In the genomic region with DNA sequence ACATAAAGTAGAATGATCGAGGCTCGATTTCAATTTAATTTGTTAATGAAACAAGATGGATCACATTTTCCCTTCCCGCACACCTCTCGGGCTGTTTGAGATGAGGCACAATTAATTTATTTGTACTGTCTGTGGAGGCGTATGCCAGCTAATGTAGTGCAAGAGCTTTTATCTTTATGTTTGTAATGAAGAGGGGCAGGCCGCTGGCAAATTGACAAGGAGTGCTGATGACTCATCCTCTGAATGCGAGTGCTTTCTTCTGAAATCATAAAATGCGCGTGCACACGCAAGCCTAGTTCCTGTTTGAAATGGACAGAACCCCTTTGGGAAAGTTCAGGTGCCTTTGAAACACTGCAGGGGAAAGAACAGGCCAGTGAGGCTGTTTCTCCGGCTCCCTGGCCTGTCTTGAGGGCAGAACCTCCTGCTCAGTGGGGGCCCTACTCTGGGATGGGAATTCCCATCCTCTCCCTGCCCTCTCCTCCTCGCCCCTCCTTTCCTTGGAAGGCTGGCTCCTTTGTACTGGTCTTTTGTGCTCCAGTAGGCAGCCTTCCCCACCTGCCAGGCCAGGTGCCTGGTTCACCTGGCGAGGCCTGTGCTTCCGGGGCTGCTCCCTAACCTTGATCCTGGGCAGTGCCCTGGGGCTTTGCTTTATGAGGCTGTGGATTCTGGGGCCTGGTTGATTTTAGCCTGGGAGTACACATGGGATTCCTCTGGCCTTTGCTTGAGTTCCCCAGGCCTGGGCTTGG, we compare ENCODE assay signal across 1 cellular context.
TF ChIP-seq lines count a peak whose summit lies in the region.

No MANE protein-coding gene starts in this region.

TF ChIP-seq in K562, 482 proteins besides CTCF, POLR2A, EP300 and RAD21 (continued from another document and continues in another):
- TF ChIP-seq, protein P1, sequence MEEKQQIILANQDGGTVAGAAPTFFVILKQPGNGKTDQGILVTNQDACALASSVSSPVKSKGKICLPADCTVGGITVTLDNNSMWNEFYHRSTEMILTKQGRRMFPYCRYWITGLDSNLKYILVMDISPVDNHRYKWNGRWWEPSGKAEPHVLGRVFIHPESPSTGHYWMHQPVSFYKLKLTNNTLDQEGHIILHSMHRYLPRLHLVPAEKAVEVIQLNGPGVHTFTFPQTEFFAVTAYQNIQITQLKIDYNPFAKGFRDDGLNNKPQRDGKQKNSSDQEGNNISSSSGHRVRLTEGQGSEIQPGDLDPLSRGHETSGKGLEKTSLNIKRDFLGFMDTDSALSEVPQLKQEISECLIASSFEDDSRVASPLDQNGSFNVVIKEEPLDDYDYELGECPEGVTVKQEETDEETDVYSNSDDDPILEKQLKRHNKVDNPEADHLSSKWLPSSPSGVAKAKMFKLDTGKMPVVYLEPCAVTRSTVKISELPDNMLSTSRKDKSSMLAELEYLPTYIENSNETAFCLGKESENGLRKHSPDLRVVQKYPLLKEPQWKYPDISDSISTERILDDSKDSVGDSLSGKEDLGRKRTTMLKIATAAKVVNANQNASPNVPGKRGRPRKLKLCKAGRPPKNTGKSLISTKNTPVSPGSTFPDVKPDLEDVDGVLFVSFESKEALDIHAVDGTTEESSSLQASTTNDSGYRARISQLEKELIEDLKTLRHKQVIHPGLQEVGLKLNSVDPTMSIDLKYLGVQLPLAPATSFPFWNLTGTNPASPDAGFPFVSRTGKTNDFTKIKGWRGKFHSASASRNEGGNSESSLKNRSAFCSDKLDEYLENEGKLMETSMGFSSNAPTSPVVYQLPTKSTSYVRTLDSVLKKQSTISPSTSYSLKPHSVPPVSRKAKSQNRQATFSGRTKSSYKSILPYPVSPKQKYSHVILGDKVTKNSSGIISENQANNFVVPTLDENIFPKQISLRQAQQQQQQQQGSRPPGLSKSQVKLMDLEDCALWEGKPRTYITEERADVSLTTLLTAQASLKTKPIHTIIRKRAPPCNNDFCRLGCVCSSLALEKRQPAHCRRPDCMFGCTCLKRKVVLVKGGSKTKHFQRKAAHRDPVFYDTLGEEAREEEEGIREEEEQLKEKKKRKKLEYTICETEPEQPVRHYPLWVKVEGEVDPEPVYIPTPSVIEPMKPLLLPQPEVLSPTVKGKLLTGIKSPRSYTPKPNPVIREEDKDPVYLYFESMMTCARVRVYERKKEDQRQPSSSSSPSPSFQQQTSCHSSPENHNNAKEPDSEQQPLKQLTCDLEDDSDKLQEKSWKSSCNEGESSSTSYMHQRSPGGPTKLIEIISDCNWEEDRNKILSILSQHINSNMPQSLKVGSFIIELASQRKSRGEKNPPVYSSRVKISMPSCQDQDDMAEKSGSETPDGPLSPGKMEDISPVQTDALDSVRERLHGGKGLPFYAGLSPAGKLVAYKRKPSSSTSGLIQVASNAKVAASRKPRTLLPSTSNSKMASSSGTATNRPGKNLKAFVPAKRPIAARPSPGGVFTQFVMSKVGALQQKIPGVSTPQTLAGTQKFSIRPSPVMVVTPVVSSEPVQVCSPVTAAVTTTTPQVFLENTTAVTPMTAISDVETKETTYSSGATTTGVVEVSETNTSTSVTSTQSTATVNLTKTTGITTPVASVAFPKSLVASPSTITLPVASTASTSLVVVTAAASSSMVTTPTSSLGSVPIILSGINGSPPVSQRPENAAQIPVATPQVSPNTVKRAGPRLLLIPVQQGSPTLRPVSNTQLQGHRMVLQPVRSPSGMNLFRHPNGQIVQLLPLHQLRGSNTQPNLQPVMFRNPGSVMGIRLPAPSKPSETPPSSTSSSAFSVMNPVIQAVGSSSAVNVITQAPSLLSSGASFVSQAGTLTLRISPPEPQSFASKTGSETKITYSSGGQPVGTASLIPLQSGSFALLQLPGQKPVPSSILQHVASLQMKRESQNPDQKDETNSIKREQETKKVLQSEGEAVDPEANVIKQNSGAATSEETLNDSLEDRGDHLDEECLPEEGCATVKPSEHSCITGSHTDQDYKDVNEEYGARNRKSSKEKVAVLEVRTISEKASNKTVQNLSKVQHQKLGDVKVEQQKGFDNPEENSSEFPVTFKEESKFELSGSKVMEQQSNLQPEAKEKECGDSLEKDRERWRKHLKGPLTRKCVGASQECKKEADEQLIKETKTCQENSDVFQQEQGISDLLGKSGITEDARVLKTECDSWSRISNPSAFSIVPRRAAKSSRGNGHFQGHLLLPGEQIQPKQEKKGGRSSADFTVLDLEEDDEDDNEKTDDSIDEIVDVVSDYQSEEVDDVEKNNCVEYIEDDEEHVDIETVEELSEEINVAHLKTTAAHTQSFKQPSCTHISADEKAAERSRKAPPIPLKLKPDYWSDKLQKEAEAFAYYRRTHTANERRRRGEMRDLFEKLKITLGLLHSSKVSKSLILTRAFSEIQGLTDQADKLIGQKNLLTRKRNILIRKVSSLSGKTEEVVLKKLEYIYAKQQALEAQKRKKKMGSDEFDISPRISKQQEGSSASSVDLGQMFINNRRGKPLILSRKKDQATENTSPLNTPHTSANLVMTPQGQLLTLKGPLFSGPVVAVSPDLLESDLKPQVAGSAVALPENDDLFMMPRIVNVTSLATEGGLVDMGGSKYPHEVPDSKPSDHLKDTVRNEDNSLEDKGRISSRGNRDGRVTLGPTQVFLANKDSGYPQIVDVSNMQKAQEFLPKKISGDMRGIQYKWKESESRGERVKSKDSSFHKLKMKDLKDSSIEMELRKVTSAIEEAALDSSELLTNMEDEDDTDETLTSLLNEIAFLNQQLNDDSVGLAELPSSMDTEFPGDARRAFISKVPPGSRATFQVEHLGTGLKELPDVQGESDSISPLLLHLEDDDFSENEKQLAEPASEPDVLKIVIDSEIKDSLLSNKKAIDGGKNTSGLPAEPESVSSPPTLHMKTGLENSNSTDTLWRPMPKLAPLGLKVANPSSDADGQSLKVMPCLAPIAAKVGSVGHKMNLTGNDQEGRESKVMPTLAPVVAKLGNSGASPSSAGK (IDR thresholded peaks at IDR 0.05): no peak; the same call in 1 of the 2 replicates
- TF ChIP-seq ARID2 (IDR thresholded peaks at IDR 0.05) (no peak), IFI16 (CRISPR knock-in tag; IDR thresholded peaks at IDR 0.05) (no peak), WHSC1 (IDR thresholded peaks at IDR 0.05; ENCODE audit: low read length) (no peak), SMARCC2 (IDR thresholded peaks at IDR 0.05; ENCODE audit: low read depth) (peak; percentile 75), ZNF263 (CRISPR knock-in tag; IDR thresholded peaks at IDR 0.05; ENCODE audit: borderline replicate concordance) (no peak), CHD2 (IDR thresholded peaks at IDR 0.05; ENCODE audit: low read depth, low read length) (no peak), ZNF699 (CRISPR knock-in tag; IDR thresholded peaks at IDR 0.05; ENCODE audit: insufficient replicate concordance) (no peak), NONO (IDR thresholded peaks at IDR 0.05; ENCODE audit: low read depth in 2 of 2, low read length in 1 of 2) (0 out of 4 replicates have a peak, but pooled peaks of 1 of the 2 experiments have one; percentile 34), POLR3A (IDR thresholded peaks at IDR 0.05; ENCODE audit: borderline replicate concordance, extremely low read depth, insufficient read depth, insufficient read length) (no peak), SMARCB1 (IDR thresholded peaks at IDR 0.05; ENCODE audit: insufficient read length, low read depth) (no peak), HDAC2 (IDR thresholded peaks at IDR 0.05) (no peak)
- TF ChIP-seq, protein P2, sequence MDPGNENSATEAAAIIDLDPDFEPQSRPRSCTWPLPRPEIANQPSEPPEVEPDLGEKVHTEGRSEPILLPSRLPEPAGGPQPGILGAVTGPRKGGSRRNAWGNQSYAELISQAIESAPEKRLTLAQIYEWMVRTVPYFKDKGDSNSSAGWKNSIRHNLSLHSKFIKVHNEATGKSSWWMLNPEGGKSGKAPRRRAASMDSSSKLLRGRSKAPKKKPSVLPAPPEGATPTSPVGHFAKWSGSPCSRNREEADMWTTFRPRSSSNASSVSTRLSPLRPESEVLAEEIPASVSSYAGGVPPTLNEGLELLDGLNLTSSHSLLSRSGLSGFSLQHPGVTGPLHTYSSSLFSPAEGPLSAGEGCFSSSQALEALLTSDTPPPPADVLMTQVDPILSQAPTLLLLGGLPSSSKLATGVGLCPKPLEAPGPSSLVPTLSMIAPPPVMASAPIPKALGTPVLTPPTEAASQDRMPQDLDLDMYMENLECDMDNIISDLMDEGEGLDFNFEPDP (CRISPR knock-in tag; IDR thresholded peaks at IDR 0.05): no peak
- TF ChIP-seq, protein P3, sequence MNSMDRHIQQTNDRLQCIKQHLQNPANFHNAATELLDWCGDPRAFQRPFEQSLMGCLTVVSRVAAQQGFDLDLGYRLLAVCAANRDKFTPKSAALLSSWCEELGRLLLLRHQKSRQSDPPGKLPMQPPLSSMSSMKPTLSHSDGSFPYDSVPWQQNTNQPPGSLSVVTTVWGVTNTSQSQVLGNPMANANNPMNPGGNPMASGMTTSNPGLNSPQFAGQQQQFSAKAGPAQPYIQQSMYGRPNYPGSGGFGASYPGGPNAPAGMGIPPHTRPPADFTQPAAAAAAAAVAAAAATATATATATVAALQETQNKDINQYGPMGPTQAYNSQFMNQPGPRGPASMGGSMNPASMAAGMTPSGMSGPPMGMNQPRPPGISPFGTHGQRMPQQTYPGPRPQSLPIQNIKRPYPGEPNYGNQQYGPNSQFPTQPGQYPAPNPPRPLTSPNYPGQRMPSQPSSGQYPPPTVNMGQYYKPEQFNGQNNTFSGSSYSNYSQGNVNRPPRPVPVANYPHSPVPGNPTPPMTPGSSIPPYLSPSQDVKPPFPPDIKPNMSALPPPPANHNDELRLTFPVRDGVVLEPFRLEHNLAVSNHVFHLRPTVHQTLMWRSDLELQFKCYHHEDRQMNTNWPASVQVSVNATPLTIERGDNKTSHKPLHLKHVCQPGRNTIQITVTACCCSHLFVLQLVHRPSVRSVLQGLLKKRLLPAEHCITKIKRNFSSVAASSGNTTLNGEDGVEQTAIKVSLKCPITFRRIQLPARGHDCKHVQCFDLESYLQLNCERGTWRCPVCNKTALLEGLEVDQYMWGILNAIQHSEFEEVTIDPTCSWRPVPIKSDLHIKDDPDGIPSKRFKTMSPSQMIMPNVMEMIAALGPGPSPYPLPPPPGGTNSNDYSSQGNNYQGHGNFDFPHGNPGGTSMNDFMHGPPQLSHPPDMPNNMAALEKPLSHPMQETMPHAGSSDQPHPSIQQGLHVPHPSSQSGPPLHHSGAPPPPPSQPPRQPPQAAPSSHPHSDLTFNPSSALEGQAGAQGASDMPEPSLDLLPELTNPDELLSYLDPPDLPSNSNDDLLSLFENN (IDR thresholded peaks at IDR 0.05; ENCODE audit: low read depth in 2 of 2, low read length in 2 of 2): no peak
- TF ChIP-seq, protein P4, sequence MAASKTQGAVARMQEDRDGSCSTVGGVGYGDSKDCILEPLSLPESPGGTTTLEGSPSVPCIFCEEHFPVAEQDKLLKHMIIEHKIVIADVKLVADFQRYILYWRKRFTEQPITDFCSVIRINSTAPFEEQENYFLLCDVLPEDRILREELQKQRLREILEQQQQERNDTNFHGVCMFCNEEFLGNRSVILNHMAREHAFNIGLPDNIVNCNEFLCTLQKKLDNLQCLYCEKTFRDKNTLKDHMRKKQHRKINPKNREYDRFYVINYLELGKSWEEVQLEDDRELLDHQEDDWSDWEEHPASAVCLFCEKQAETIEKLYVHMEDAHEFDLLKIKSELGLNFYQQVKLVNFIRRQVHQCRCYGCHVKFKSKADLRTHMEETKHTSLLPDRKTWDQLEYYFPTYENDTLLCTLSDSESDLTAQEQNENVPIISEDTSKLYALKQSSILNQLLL (CRISPR knock-in tag; IDR thresholded peaks at IDR 0.05; ENCODE audit: borderline replicate concordance): no peak
- TF ChIP-seq, protein P5, sequence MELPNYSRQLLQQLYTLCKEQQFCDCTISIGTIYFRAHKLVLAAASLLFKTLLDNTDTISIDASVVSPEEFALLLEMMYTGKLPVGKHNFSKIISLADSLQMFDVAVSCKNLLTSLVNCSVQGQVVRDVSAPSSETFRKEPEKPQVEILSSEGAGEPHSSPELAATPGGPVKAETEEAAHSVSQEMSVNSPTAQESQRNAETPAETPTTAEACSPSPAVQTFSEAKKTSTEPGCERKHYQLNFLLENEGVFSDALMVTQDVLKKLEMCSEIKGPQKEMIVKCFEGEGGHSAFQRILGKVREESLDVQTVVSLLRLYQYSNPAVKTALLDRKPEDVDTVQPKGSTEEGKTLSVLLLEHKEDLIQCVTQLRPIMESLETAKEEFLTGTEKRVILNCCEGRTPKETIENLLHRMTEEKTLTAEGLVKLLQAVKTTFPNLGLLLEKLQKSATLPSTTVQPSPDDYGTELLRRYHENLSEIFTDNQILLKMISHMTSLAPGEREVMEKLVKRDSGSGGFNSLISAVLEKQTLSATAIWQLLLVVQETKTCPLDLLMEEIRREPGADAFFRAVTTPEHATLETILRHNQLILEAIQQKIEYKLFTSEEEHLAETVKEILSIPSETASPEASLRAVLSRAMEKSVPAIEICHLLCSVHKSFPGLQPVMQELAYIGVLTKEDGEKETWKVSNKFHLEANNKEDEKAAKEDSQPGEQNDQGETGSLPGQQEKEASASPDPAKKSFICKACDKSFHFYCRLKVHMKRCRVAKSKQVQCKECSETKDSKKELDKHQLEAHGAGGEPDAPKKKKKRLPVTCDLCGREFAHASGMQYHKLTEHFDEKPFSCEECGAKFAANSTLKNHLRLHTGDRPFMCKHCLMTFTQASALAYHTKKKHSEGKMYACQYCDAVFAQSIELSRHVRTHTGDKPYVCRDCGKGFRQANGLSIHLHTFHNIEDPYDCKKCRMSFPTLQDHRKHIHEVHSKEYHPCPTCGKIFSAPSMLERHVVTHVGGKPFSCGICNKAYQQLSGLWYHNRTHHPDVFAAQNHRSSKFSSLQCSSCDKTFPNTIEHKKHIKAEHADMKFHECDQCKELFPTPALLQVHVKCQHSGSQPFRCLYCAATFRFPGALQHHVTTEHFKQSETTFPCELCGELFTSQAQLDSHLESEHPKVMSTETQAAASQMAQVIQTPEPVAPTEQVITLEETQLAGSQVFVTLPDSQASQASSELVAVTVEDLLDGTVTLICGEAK (IDR thresholded peaks at IDR 0.05): no peak
- TF ChIP-seq, protein P5 (CRISPR knock-in tag; IDR thresholded peaks at IDR 0.05): no peak
